ENCODE assay signal across 1 cellular context in genomic region chr18:57427429-57428181, GRCh38.
TF ChIP-seq lines count a peak whose summit lies in the region.

No MANE protein-coding gene starts in this region.

TF ChIP-seq in HepG2, 621 proteins besides CTCF, POLR2A, EP300 and RAD21:
- TF ChIP-seq ZHX2 (IDR thresholded peaks at IDR 0.05; ENCODE audit: low read depth) (no peak), ZHX2 (CRISPR knock-in tag; IDR thresholded peaks at IDR 0.05; ENCODE audit: borderline replicate concordance) (no peak), ZBTB33 (CRISPR knock-in tag; IDR thresholded peaks at IDR 0.05) (0 out of 2 replicates have a peak, but pooled peaks have one; percentile 25)
TF ChIP-seq in HepG2: peak in this region for 1.
